In the genomic region with DNA sequence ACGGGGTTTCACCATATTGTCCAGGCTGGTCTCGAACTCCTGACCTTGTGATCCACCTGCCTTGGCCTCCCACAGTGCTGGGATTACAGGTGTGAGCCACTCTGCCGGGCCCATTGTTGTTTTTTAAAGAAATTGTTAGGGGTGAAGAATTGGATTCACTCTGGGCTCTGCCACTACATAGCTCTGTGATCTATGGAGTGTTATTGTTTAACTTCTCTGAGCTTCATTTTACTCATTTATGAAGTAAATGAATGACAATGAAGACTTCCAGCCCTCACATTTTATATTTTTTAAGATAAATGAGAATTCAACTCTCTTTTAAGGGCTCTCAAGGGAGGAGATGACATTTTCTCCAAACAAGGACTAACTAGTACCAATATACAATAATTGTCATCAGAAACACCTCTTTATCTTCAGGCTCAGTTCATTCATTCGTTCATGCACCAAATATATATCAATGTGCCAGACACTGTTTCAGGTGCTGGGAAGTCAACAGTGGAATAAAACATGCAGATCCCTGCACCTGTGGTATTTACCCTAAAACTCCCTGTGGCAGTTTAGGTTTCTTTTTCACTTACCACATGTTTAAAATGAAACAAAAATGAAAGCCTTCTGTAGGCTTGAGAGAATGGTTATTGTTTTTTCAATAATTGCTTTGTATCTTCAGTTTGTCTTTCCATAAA, we compare ENCODE assay signal across 8 cellular contexts. TPM values are rescaled to one million over a fixed set of nuclear protein-coding genes. Genes with fewer than 3 reads are reported as not detected.
DNase-seq lines count a peak whose midpoint lies in the region; ATAC-seq lines count a peak whose summit lies in the region.

No MANE protein-coding gene starts in this region.

- peaks cover 9% of the 10 kb centered on the region for H3K27me3 Mint-ChIP-seq in activated T-cell treated with anti-CD3 and anti-CD28 coated beads, Interleukin-2, amount 50 U/mL, for 24 hours
- H3K27me3 Mint-ChIP-seq in activated T-helper 17 cell treated with anti-CD3 and anti-CD28 coated beads, Interleukin-2, amount 50 U/mL, for 72 hours = peaks cover 4% of the 10 kb centered on the region

- no peaks in the 10 kb centered on the region for H3K9me3 Mint-ChIP-seq in activated T-cell treated with anti-CD3 and anti-CD28 coated beads, Interleukin-2, amount 50 U/mL, for 24 hours
- H3K9me3 Mint-ChIP-seq in activated T-helper 17 cell treated with anti-CD3 and anti-CD28 coated beads, Interleukin-2, amount 50 U/mL, for 72 hours = no peaks in the 10 kb centered on the region

- H3K27ac Mint-ChIP-seq in activated T-cell treated with anti-CD3 and anti-CD28 coated beads, Interleukin-2, amount 50 U/mL, for 24 hours = peak overlapping the region; percentile 55
- peak overlapping the region; percentile 31 for H3K27ac Mint-ChIP-seq in activated T-helper 17 cell treated with anti-CD3 and anti-CD28 coated beads, Interleukin-2, amount 50 U/mL, for 72 hours

- no peaks in the 10 kb centered on the region for H3K36me3 Mint-ChIP-seq in activated T-cell treated with anti-CD3 and anti-CD28 coated beads, Interleukin-2, amount 50 U/mL, for 24 hours (ENCODE audit: low read depth)
- no peaks in the 10 kb centered on the region for H3K36me3 Mint-ChIP-seq in activated T-helper 17 cell treated with anti-CD3 and anti-CD28 coated beads, Interleukin-2, amount 50 U/mL, for 72 hours (ENCODE audit: low read depth)

- peak overlapping the region; percentile 54 for H3K4me3 Mint-ChIP-seq in activated T-cell treated with anti-CD3 and anti-CD28 coated beads, Interleukin-2, amount 50 U/mL, for 24 hours
- H3K4me3 Mint-ChIP-seq in activated T-helper 17 cell treated with anti-CD3 and anti-CD28 coated beads, Interleukin-2, amount 50 U/mL, for 72 hours = peak overlapping the region; percentile 68

- peaks cover 28% of the 10 kb centered on the region for H3K4me1 Mint-ChIP-seq in activated T-cell treated with anti-CD3 and anti-CD28 coated beads, Interleukin-2, amount 50 U/mL, for 24 hours (ENCODE audit: low read depth)
- H3K4me1 Mint-ChIP-seq in activated T-helper 17 cell treated with anti-CD3 and anti-CD28 coated beads, Interleukin-2, amount 50 U/mL, for 72 hours = peaks cover 10% of the 10 kb centered on the region

- DNase-seq in activated T-cell treated with anti-CD3 and anti-CD28 coated beads, Interleukin-2, amount 50 U/mL, for 24 hours = no peak
- no peak for DNase-seq in activated T-cell treated with anti-CD3 and anti-CD28 coated beads, Interleukin-2, amount 50 U/mL, for 48 hours
- DNase-seq in amniotic stem cell (lab: John Stamatoyannopoulos, UW) = no peak
- no peak for DNase-seq in GM03348 (ENCODE audit: low spot score)

- ATAC-seq in GM21390 (IDR thresholded peaks at IDR 0.05; ENCODE audit: unreplicated experiment) = peak; percentile 71
- peak; percentile 40 for ATAC-seq in HG03097 (IDR thresholded peaks at IDR 0.05; ENCODE audit: low FRiP score, unreplicated experiment)
- ATAC-seq in activated T-helper 17 cell treated with anti-CD3 and anti-CD28 coated beads, Interleukin-2, amount 50 U/mL, for 72 hours (replicated peaks) = peak; percentile 80
- no peak for ATAC-seq in GM19324 (IDR thresholded peaks at IDR 0.05; ENCODE audit: low FRiP score, unreplicated experiment)

RNA-seq across cellular contexts. Expression of gene GRAMD1B, which starts 23.5 kb away (rescaled TPM):
- 10 to 100 TPM; 41.7 to 78.3 TPM for total RNA-seq in activated T-helper 17 cell treated with anti-CD3 and anti-CD28 coated beads, Interleukin-2, amount 50 U/mL, for 72 hours
